8 cellular contexts compared by ENCODE assay signal in the genomic region with DNA sequence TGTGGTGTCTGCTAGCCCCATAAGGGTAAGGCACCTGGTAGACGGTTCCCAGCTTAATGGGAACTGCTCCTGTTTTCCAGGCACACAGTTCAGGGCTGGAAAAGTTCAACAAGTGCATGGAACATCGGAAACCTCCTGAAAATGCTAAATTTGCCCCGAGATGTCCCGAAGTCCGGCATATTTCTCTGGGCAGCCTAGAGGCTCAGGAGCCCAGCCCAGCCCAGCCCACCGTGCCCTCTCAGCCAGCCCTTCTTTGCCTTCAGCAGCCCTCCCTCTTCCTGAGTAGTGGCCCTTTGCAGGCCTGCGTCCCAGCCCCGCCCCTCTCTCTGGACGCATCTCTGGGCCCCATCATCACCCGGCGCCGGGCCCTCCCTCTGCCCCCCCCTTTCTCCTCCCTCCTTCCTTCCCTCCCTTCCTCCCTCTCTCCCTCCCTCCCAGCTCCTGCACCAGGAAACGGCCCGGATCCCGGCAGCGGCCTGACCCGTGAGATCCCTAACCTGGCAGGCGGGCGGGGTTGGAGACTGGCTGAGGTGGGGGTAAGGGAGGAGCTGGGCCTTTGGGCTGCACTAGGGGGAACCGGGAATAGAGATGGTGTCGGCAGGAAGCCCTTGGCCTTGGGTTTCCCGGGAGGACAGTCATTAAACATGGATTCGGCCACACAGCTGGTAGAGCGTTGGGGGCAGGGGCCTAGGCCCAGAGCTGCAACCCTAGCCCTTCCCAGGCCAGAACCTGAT. TPM values are rescaled to one million over a fixed set of nuclear protein-coding genes. Genes with fewer than 3 reads are reported as not detected.
DNase-seq lines count a peak whose midpoint lies in the region; ATAC-seq and TF ChIP-seq lines count a peak whose summit lies in the region.

A gene with protein sequence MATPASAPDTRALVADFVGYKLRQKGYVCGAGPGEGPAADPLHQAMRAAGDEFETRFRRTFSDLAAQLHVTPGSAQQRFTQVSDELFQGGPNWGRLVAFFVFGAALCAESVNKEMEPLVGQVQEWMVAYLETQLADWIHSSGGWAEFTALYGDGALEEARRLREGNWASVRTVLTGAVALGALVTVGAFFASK (plus strand): TSS at position 422 of the 734 bp plus-strand sequence. CDS start 935 bp downstream, outside the sequence.

- no peaks in the 10 kb centered on the region for H3K9me3 Mint-ChIP-seq in HFFc6

- intact Hi-C loops in cardiac septum (cut with DNase I) (loop anchor here (2.0 to 10.0 kb wide), 3 partner anchors 14 to 212 kb away; a partner anchor contains a TSS), ovary (cut with DNase I) (no loop called here)

- peaks cover 44% of the 10 kb centered on the region for H3K4me1 Mint-ChIP-seq in HFFc6 (ENCODE audit: low read depth)

- no peaks in the 10 kb centered on the region for H3K36me3 ChIP-seq in ovary

- H3K4me1 ChIP-seq in ovary (ENCODE audit: insufficient read depth), result peaks cover 9% of the 10 kb centered on the region

- H3K27ac ChIP-seq in ovary, result peak within 1 kb of the TSS; percentile 66 to 86

- no peak for ATAC-seq in GM21526 (IDR thresholded peaks at IDR 0.05; ENCODE audit: low FRiP score, unreplicated experiment)

- H3K9me3 ChIP-seq in ovary, result no peaks in the 10 kb centered on the region

- no peaks in the 10 kb centered on the region; the same call in 1 of the 2 replicates for H3K27me3 Mint-ChIP-seq in HFFc6 (ENCODE audit: insufficient read depth)

- 0 to 1% (median 0%) methylated on average over 24 of the region's 24 CpGs for WGBS in ovary, 3 donors

- peak; percentile 62 for TF ChIP-seq POLR2A in ovary (IDR thresholded peaks at IDR 0.05)

- no peak for TF ChIP-seq EP300 in ovary (IDR thresholded peaks at IDR 0.05)

- H3K4me3 ChIP-seq in ovary, result peak within 1 kb of the TSS; percentile 67

- no peaks in the 10 kb centered on the region for H3K27me3 ChIP-seq in ovary

- DNase-seq in DMS79 (lab: John Stamatoyannopoulos, UW) (peak; percentile 90), HFFc6 (peak; percentile 75), NCI-H460 (ENCODE audit: extremely low read depth, low read depth) (peak; percentile 88), amniotic epithelial cell (ENCODE audit: low read depth) (peak; percentile 89), cardiac septum (ENCODE audit: low spot score) (peak; percentile 92), ovary (peak; percentile 92 to 95 (median 94))
- no peak for DNase-seq in activated effector memory CD4-positive, alpha-beta T cell treated with Interleukin-2 at 50 U/mL for 16 hours

- H3K4me3 Mint-ChIP-seq in HFFc6, result peak within 1 kb of the TSS; percentile 93

- TF ChIP-seq CTCF in HFFc6 (IDR thresholded peaks at IDR 0.05), result no peak
- TF ChIP-seq CTCF in ovary (IDR thresholded peaks at IDR 0.05), result no peak

- H3K27ac Mint-ChIP-seq in HFFc6, result peak within 1 kb of the TSS; percentile 82

- peaks cover 29% of the 10 kb centered on the region for H3K36me3 Mint-ChIP-seq in HFFc6 (ENCODE audit: low read depth)

RNA-seq across cellular contexts. Expression of the gene that starts here (rescaled TPM):
- total RNA-seq in HFFc6 (2021; fragmentation: NEBNext Ultra II Directional; extraction: Animal tissue kit (Norgen Biotek cat#: 25700)), result 10 to 100 TPM; 28.7 to 32.4 (median 31.1) TPM
- total RNA-seq in NCI-H460 (2014; rRNA removed; shearing (Covaris generic)), result 21.2 and 25.9 TPM in 2 replicates
- 42.3 and 49.4 TPM in 2 replicates for polyA plus RNA-seq in NCI-H460 (2014; cell fraction: nucleus; rRNA removed)
- total RNA-seq in cardiac septum (48.2 TPM), ovary (10 to 100 TPM; 17.0 to 38.7 (median 29.1) TPM)
- 10 to 100 TPM; 31.7 to 36.0 TPM for polyA plus RNA-seq in ovary
